In genomic region chr17:43917016-43917347, GRCh38 we compare ENCODE assay signal across 13 cellular contexts. TPM values are rescaled to one million over a fixed set of nuclear protein-coding genes. Genes with fewer than 3 reads are reported as not detected.
DNase-seq lines count a peak whose midpoint lies in the region; ATAC-seq and TF ChIP-seq lines count a peak whose summit lies in the region.
"Had no signal": no experiment of that assay in that cellular context is flagged by ENCODE, and none has a peak within 500 bp of the region (broad histone marks: within the 10 kb centered on the region; RNA-seq: fewer than 3 reads in every experiment).

No MANE protein-coding gene starts in this region.

- H3K4me3 Mint-ChIP-seq in activated naive CD4-positive, alpha-beta T cell treated with anti-CD3 and anti-CD28 coated beads, Interleukin-2, amount 10 ng/mL, durations not matched to agents 7 days and 5 days = peak overlapping the region; percentile 65
- H3K4me3 Mint-ChIP-seq in activated B cell treated with CpG ODN at 0.5 μM for 24 hours (peak overlapping the region; percentile 84), endothelial cell (ENCODE audit: unreplicated experiment) (no peak overlapping the region)
- H3K4me3 Mint-ChIP-seq: mesothelial cell of epicardium had no signal

- no peak for DNase-seq in activated naive CD4-positive, alpha-beta T cell treated with anti-CD3 and anti-CD28 coated beads, Interleukin-2, amount 10 ng/mL, durations not matched to agents 7 days and 5 days
- DNase-seq in activated naive CD4-positive, alpha-beta T cell treated with Interleukin-2 at 50 U/mL for 16 hours = no peak
- no peak for DNase-seq in activated B cell treated with CpG ODN at 0.5 μM for 24 hours
- no peak for DNase-seq in tibial artery
- no peak for DNase-seq in endothelial cell (ENCODE audit: low spot score)
- no peak for DNase-seq in stimulated activated naive CD4-positive, alpha-beta T cell treated with Interleukin-2 at 50 U/mL for 16 hours (lab: John Stamatoyannopoulos, UW)
- no peak for DNase-seq in uterus
- DNase-seq: GM23248, NCI-H1930 had no signal

- peaks cover 0 to 13% (median 4%) of the 10 kb centered on the region in 4 donors for H3K4me1 ChIP-seq in tibial artery
- H3K4me1 ChIP-seq in uterus = no peaks in the 10 kb centered on the region

- TF ChIP-seq POLR2A in uterus (IDR thresholded peaks at IDR 0.05) = no peak

- intact Hi-C loops in activated B cell treated with CpG ODN at 0.5 μM for 24 hours (cut with micrococcal nuclease) = no loop called here
- intact Hi-C loops in tibial artery (cut with DNase I; ENCODE audit: low total_unique reads) = no loop called here
- intact Hi-C loops in uterus (cut with DNase I; ENCODE audit: low total_unique reads) = no loop called here

- H3K4me3 ChIP-seq in iPS-18c (ENCODE audit: insufficient read depth, low read depth, low read length) (peak overlapping the region; percentile 11; the same call in 1 of the 2 replicates), tibial artery (peak overlapping the region; percentile 34 to 42), uterus (no peak overlapping the region)
- H3K4me3 ChIP-seq: GM23248 had no signal

- ATAC-seq in activated B cell treated with CpG ODN at 0.5 μM for 24 hours (ENCODE audit: low read depth) = peak; percentile 53

- H3K4me1 Mint-ChIP-seq in activated naive CD4-positive, alpha-beta T cell treated with anti-CD3 and anti-CD28 coated beads, Interleukin-2, amount 10 ng/mL, durations not matched to agents 7 days and 5 days = peaks cover 21% of the 10 kb centered on the region
- peaks cover 15% of the 10 kb centered on the region for H3K4me1 Mint-ChIP-seq in activated B cell treated with CpG ODN at 0.5 μM for 24 hours
- H3K4me1 Mint-ChIP-seq in endothelial cell (ENCODE audit: unreplicated experiment) = no peaks in the 10 kb centered on the region
- H3K4me1 Mint-ChIP-seq: mesothelial cell of epicardium had no signal

- H3K9me3 ChIP-seq in iPS-18c (ENCODE audit: control insufficient read depth, insufficient read depth, low read length) (peaks cover 2% of the 10 kb centered on the region), tibial artery (no peaks in the 10 kb centered on the region), uterus (no peaks in the 10 kb centered on the region)

- POLR2A ChIA-PET in activated B cell treated with CpG ODN at 0.5 μM for 24 hours (lab: Charles Lee) = no interaction called here

- H3K36me3 ChIP-seq in tibial artery (no peaks in the 10 kb centered on the region), uterus (no peaks in the 10 kb centered on the region)

- H3K36me3 Mint-ChIP-seq in activated naive CD4-positive, alpha-beta T cell treated with anti-CD3 and anti-CD28 coated beads, Interleukin-2, amount 10 ng/mL, durations not matched to agents 7 days and 5 days = no peaks in the 10 kb centered on the region
- no peaks in the 10 kb centered on the region for H3K36me3 Mint-ChIP-seq in activated B cell treated with CpG ODN at 0.5 μM for 24 hours (ENCODE audit: low read depth)
- no peaks in the 10 kb centered on the region for H3K36me3 Mint-ChIP-seq in endothelial cell (ENCODE audit: low read depth, unreplicated experiment)
- H3K36me3 Mint-ChIP-seq: mesothelial cell of epicardium had no signal

- H3K9me3 Mint-ChIP-seq in activated naive CD4-positive, alpha-beta T cell treated with anti-CD3 and anti-CD28 coated beads, Interleukin-2, amount 10 ng/mL, durations not matched to agents 7 days and 5 days = no peaks in the 10 kb centered on the region
- peaks cover 4% of the 10 kb centered on the region for H3K9me3 Mint-ChIP-seq in activated B cell treated with CpG ODN at 0.5 μM for 24 hours
- H3K9me3 Mint-ChIP-seq in endothelial cell (ENCODE audit: unreplicated experiment) = no peaks in the 10 kb centered on the region
- H3K9me3 Mint-ChIP-seq: mesothelial cell of epicardium had no signal

- H3K27ac Mint-ChIP-seq in activated naive CD4-positive, alpha-beta T cell treated with anti-CD3 and anti-CD28 coated beads, Interleukin-2, amount 10 ng/mL, durations not matched to agents 7 days and 5 days = peak overlapping the region; percentile 80
- H3K27ac Mint-ChIP-seq in activated B cell treated with CpG ODN at 0.5 μM for 24 hours (no peak overlapping the region), endothelial cell (ENCODE audit: unreplicated experiment) (no peak overlapping the region)
- H3K27ac Mint-ChIP-seq: mesothelial cell of epicardium had no signal

- H3K27ac ChIP-seq in tibial artery = no peak overlapping the region
- no peak overlapping the region for H3K27ac ChIP-seq in uterus
- H3K27ac ChIP-seq: GM23248 had no signal

- H3K27me3 Mint-ChIP-seq in activated naive CD4-positive, alpha-beta T cell treated with anti-CD3 and anti-CD28 coated beads, Interleukin-2, amount 10 ng/mL, durations not matched to agents 7 days and 5 days = peaks cover 22% of the 10 kb centered on the region
- H3K27me3 Mint-ChIP-seq in activated B cell treated with CpG ODN at 0.5 μM for 24 hours = no peaks in the 10 kb centered on the region
- H3K27me3 Mint-ChIP-seq in endothelial cell (ENCODE audit: unreplicated experiment) = peaks cover 4% of the 10 kb centered on the region

- CTCF ChIA-PET in activated naive CD4-positive, alpha-beta T cell treated with anti-CD3 and anti-CD28 coated beads, Interleukin-2, amount 10 ng/mL, durations not matched to agents 7 days and 5 days (lab: Charles Lee) = interaction anchor here (1.6 to 2.9 kb wide), 3 partner anchors 10 to 39 kb away, joined by 5 to 10 read pairs (median 5); no protein-coding TSS in a partner anchor
- CTCF ChIA-PET in activated B cell treated with CpG ODN at 0.5 μM for 24 hours (lab: Charles Lee) = interaction anchor here (0.9 kb wide), 1 partner anchor 270 kb away, joined by 3 read pairs; the partner anchor contains the start of gene TMUB2

- TF ChIP-seq CTCF in activated B cell treated with CpG ODN at 0.5 μM for 24 hours (IDR thresholded peaks at IDR 0.05) = no peak
- TF ChIP-seq CTCF in tibial artery (IDR thresholded peaks at IDR 0.05) = no peak
- no peak for TF ChIP-seq CTCF in endothelial cell (IDR thresholded peaks at IDR 0.05; ENCODE audit: unreplicated experiment)
- no peak for TF ChIP-seq CTCF in uterus (IDR thresholded peaks at IDR 0.05)

- H3K27me3 ChIP-seq in tibial artery (peaks cover 0 to 30% of the 10 kb centered on the region in 2 donors), uterus (no peaks in the 10 kb centered on the region)

RNA-seq across cellular contexts. Expression of gene MPP2, which starts 9.6 kb away (rescaled TPM):
- total RNA-seq in activated B cell treated with CpG ODN at 0.5 μM for 24 hours (not detected in 2 replicates), endothelial cell (ENCODE audit: unreplicated experiment) (8.4 TPM), uterus (10 to 100 TPM in 3 of 4 donors, 1 to 10 TPM in 1; 2.0 to 20.9 (median 13.3) TPM)

RNA-seq across cellular contexts. Expression of gene PPY, which starts 25.3 kb away (rescaled TPM):
- total RNA-seq in activated B cell treated with CpG ODN at 0.5 μM for 24 hours (not detected in 2 replicates), endothelial cell (ENCODE audit: unreplicated experiment) (not detected), uterus (not detected)
- total RNA-seq: G401, glomerular endothelial cell, GM23248, mesothelial cell of epicardium had no signal

RNA-seq across cellular contexts. Expression of gene PYY, which starts 36.8 kb away (rescaled TPM):
- total RNA-seq in activated B cell treated with CpG ODN at 0.5 μM for 24 hours (not detected in 2 replicates), endothelial cell (ENCODE audit: unreplicated experiment) (not detected), uterus (not detected)
- total RNA-seq: G401, GM23248, mesothelial cell of epicardium had no signal

Comparison
In these comparisons a context has a peak if more than half of its experiments do, and no peak if none do; other contexts are left out.
1. H3K4me3 ChIP-seq: peak in iPS-18c (single experiment) and tibial artery (2 of 2); none in uterus (0 of 2).